ENCODE assay signal across 8 cellular contexts in the genomic region with DNA sequence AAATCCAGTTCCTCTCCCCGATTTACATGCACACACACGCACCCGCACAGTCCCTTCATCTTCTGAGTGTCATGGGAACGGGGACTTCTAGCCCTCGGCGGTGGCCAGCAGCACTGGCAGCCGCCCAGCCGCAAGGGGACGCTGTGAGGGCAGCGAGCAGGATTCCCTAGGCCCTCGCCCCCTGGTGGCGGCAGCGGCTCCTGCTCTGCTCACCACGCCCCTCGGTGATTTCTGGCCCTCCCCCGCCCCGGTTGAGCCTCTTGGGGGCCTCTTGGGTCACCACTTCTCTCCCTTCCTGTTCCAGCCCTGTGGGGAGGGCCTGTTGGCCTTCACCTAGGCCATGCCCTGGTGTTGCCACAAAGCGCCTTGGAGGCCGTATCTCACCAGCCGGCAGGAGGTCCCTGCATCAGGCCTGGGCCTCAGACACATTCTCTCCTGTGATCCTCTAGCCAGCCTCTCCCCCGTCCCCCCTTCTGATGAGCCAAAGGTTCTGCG.
A peak's percentile ranks its signal among the peaks of the same experiment; 100 is the strongest.
DNase-seq lines count a peak whose midpoint lies in the region; ATAC-seq and TF ChIP-seq lines count a peak whose summit lies in the region.

No MANE protein-coding gene starts in this region.

- CTCF ChIA-PET in activated CD8-positive, alpha-beta T cell treated with anti-CD3 and anti-CD28 coated beads for 36 hours (lab: Charles Lee): interaction anchor here (0.6 to 8.2 kb wide), 46 partner anchors 10 to 389 kb away, joined by 3 to 161 read pairs (median 4); no protein-coding TSS in a partner anchor

- H3K4me3 Mint-ChIP-seq in activated CD8-positive, alpha-beta T cell treated with anti-CD3 and anti-CD28 coated beads for 36 hours: no peak overlapping the region

- intact Hi-C loops in activated CD8-positive, alpha-beta T cell treated with anti-CD3 and anti-CD28 coated beads for 36 hours (cut with micrococcal nuclease): loop anchor here (5.0 kb wide), 1 partner anchor 216 kb away; no protein-coding TSS in a partner anchor

- ATAC-seq in HG02885 (IDR thresholded peaks at IDR 0.05; ENCODE audit: poor library complexity, unreplicated experiment) (peak; percentile 79), HG03039 (IDR thresholded peaks at IDR 0.05; ENCODE audit: unreplicated experiment) (no peak)
- ATAC-seq in activated CD8-positive, alpha-beta T cell treated with anti-CD3 and anti-CD28 coated beads for 36 hours: peak; percentile 98

- H3K27ac Mint-ChIP-seq in activated CD8-positive, alpha-beta T cell treated with anti-CD3 and anti-CD28 coated beads for 36 hours: no peak overlapping the region

- no peaks in the 10 kb centered on the region for H3K36me3 Mint-ChIP-seq in activated CD8-positive, alpha-beta T cell treated with anti-CD3 and anti-CD28 coated beads for 36 hours (ENCODE audit: low read depth)

- H3K9me3 Mint-ChIP-seq in activated CD8-positive, alpha-beta T cell treated with anti-CD3 and anti-CD28 coated beads for 36 hours: no peaks in the 10 kb centered on the region

- peak; percentile 100 for TF ChIP-seq CTCF in activated CD8-positive, alpha-beta T cell treated with anti-CD3 and anti-CD28 coated beads for 36 hours (IDR thresholded peaks at IDR 0.05)

- POLR2A ChIA-PET in activated CD8-positive, alpha-beta T cell treated with anti-CD3 and anti-CD28 coated beads for 36 hours (lab: Charles Lee): interaction anchor here (0.6 to 1.4 kb wide), 3 partner anchors 26 to 937 kb away, joined by 3 read pairs; no protein-coding TSS in a partner anchor

- peaks cover 11% of the 10 kb centered on the region for H3K27me3 Mint-ChIP-seq in activated CD8-positive, alpha-beta T cell treated with anti-CD3 and anti-CD28 coated beads for 36 hours

- H3K4me1 Mint-ChIP-seq in activated CD8-positive, alpha-beta T cell treated with anti-CD3 and anti-CD28 coated beads for 36 hours (ENCODE audit: low read depth): no peaks in the 10 kb centered on the region

- DNase-seq in EH (ENCODE audit: low read depth): peak; percentile 36
- DNase-seq in NCI-H748 (lab: John Stamatoyannopoulos, UW; ENCODE audit: unreplicated experiment): peak; percentile 92
- DNase-seq in activated CD8-positive, alpha-beta T cell treated with anti-CD3 and anti-CD28 coated beads for 36 hours: peak; percentile 91
- peak; percentile 50 for DNase-seq in effector CD8-positive, alpha-beta T cell (lab: John Stamatoyannopoulos, UW)
- DNase-seq in middle frontal gyrus (ENCODE audit: extremely low spot score, low spot score): peak; percentile 11
- peak; percentile 37 to 45 for DNase-seq in stimulated activated CD8-positive, alpha-beta memory T cell treated with anti-CD3 and anti-CD28 coated beads, Interleukin-7, amount 100 ng/mL, for 1 hour (ENCODE audit: low read depth in 2 of 2)

Comparison
In these comparisons a context has a peak if more than half of its experiments do, and no peak if none do; other contexts are left out.
1. DNase-seq: peak in every context shown above with its lines; median percentile 92 in NCI-H748; 91 in activated CD8-positive, alpha-beta T cell treated with anti-CD3 and anti-CD28 coated beads for 36 hours; 50 in effector CD8-positive, alpha-beta T cell; 41 in stimulated activated CD8-positive, alpha-beta memory T cell treated with anti-CD3 and anti-CD28 coated beads, Interleukin-7, amount 100 ng/mL, for 1 hour; 36 in EH; 11 in middle frontal gyrus.